Comparison of ENCODE assay signal across 7 cellular contexts in the genomic region with DNA sequence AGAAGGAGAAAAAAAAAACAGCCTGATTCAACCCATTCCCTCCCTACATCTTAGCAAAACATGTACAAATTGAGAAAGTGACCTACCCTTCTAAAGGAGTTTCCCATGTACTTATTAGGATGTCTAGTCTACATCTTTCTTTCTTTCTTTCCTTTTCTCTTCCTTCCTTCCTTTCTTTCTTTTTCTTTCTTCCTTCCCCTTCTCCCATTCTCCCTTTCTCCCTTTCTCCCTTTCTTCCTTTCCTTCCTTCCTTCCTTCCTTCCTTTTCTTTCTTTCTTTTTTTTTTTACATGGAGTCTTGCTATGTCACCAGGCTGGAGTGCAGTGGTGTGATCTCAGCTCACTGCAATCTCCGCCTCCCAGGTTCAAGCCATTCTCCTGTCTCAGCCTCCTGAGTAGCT.
A peak's percentile ranks its signal among the peaks of the same experiment; 100 is the strongest.
DNase-seq lines count a peak whose midpoint lies in the region; ATAC-seq and TF ChIP-seq lines count a peak whose summit lies in the region.
"Not testable (repeated sequence)": the region's sequence is repeated elsewhere in the genome, so short reads cannot be mapped to it uniquely, and the experiment has no call there.

No MANE protein-coding gene starts in this region.

- not testable (repeated sequence) for H3K27me3 Mint-ChIP-seq in Caco-2 (ENCODE audit: insufficient read depth, unreplicated experiment)

- H3K4me2 ChIP-seq in OCI-LY3 (ENCODE audit: low read length), result peak overlapping the region; percentile 42

- not testable (repeated sequence) for H3K9me3 ChIP-seq in Caco-2; OCI-LY3 (ENCODE audit: insufficient read depth, low read length); left ventricle myocardium inferior (replicated peaks); lung (ENCODE audit: control insufficient read depth in 2 of 2, insufficient read depth in 1 of 2, low read length in 1 of 2); gastrocnemius medialis; suprapubic skin

- H3K79me2 ChIP-seq in OCI-LY3 (ENCODE audit: low read length), result not testable (repeated sequence)

- H3K27ac Mint-ChIP-seq in Caco-2 (ENCODE audit: unreplicated experiment), result peak overlapping the region; percentile 32

- H3K4me3 ChIP-seq in Caco-2 (ENCODE audit: low read depth, low read length); left ventricle myocardium inferior; lung; gastrocnemius medialis; suprapubic skin: not testable (repeated sequence)
- H3K4me3 ChIP-seq in OCI-LY3 (ENCODE audit: low read length) (peak overlapping the region; percentile 3; the same call in 1 of the 2 replicates), coronary artery (peak overlapping the region; percentile 23)

- ATAC-seq in lung (ENCODE audit: insufficient read depth, low FRiP score) (peak; percentile 21), gastrocnemius medialis (peak in 1 of 2 donors; percentile 16)

- peaks cover 18% of the 10 kb centered on the region for H3K4me1 ChIP-seq in Caco-2
- peaks cover 31% of the 10 kb centered on the region for H3K4me1 ChIP-seq in OCI-LY3 (ENCODE audit: low read length)
- peaks cover 35% of the 10 kb centered on the region for H3K4me1 ChIP-seq in left ventricle myocardium inferior
- not testable (repeated sequence) for H3K4me1 ChIP-seq in lung (ENCODE audit: control insufficient read depth in 2 of 2, insufficient read depth in 2 of 2, low read length in 2 of 2); gastrocnemius medialis; suprapubic skin

- not testable (repeated sequence) for H3K36me3 ChIP-seq in Caco-2 (ENCODE audit: control insufficient read depth, insufficient read depth, low read length); OCI-LY3 (replicated peaks; ENCODE audit: low read depth, low read length); left ventricle myocardium inferior; suprapubic skin
- H3K36me3 ChIP-seq in lung (ENCODE audit: control insufficient read depth in 2 of 2, insufficient read depth in 2 of 2, low read length in 2 of 2) (peaks cover 0 to 11% of the 10 kb centered on the region in 2 donors), gastrocnemius medialis (peaks cover 0 to 52% of the 10 kb centered on the region in 2 donors)

- H3K4me3 Mint-ChIP-seq in Caco-2 (ENCODE audit: unreplicated experiment), result not testable (repeated sequence)

- H3K4me1 Mint-ChIP-seq in Caco-2 (ENCODE audit: low read depth, unreplicated experiment), result not testable (repeated sequence)

- intact Hi-C loops in Caco-2 (cut with micrococcal nuclease; ENCODE audit: unreplicated experiment) (loop anchor here (5.0 kb wide), 2 partner anchors 270 to 640 kb away; a partner anchor contains a TSS), left ventricle myocardium inferior (cut with micrococcal nuclease) (loop anchor here (10.0 kb wide), 1 partner anchor 52 kb away; no protein-coding TSS in a partner anchor)
- intact Hi-C loops in gastrocnemius medialis (cut with DNase I; ENCODE audit: low total_unique reads), result not testable (repeated sequence)

- not testable (repeated sequence) for TF ChIP-seq CTCF in Caco-2 (IDR thresholded peaks at IDR 0.05; ENCODE audit: insufficient read depth in 1 of 2, low read depth in 1 of 2, low read length in 1 of 2, severe bottlenecking in 1 of 2, unreplicated experiment in 1 of 2); OCI-LY3 (IDR thresholded peaks at IDR 0.05; ENCODE audit: low read depth, low read length); coronary artery (IDR thresholded peaks at IDR 0.05); left ventricle myocardium inferior (IDR thresholded peaks at IDR 0.05; ENCODE audit: borderline replicate concordance); lung (IDR thresholded peaks at IDR 0.05; ENCODE audit: control extremely low read depth, extremely low read depth); gastrocnemius medialis (IDR thresholded peaks at IDR 0.05 in 4 of 5, conservative IDR thresholded peaks at IDR 0.05 in 1 of 5); suprapubic skin (IDR thresholded peaks at IDR 0.05)

- H3K27me3 ChIP-seq in Caco-2 (replicated peaks; ENCODE audit: control insufficient read depth, insufficient read depth, low read length); OCI-LY3 (ENCODE audit: low read depth, low read length); left ventricle myocardium inferior (ENCODE audit: low read depth); lung (ENCODE audit: control insufficient read depth, insufficient read depth); gastrocnemius medialis; suprapubic skin: not testable (repeated sequence)

- not testable (repeated sequence) for TF ChIP-seq POLR2A in gastrocnemius medialis (IDR thresholded peaks at IDR 0.05); suprapubic skin (IDR thresholded peaks at IDR 0.05)

- H3K36me3 Mint-ChIP-seq in Caco-2 (ENCODE audit: insufficient read depth, unreplicated experiment), result not testable (repeated sequence)

- CTCF ChIA-PET in Caco-2 (lab: Charles Lee), result not testable (repeated sequence)

- not testable (repeated sequence) for TF ChIP-seq EP300 in suprapubic skin (IDR thresholded peaks at IDR 0.05)

- H3K9ac ChIP-seq in OCI-LY3 (ENCODE audit: low read length), result not testable (repeated sequence)

- not testable (repeated sequence) for H3K27ac ChIP-seq in OCI-LY3 (ENCODE audit: low read length)
- H3K27ac ChIP-seq in coronary artery, result peak overlapping the region; percentile 39 to 43
- peak overlapping the region; percentile 36 for H3K27ac ChIP-seq in left ventricle myocardium inferior (replicated peaks)
- H3K27ac ChIP-seq in lung (ENCODE audit: low read depth in 1 of 2, low read length in 1 of 2), result peak overlapping the region in 1 of 2 donors; percentile 14
- peak overlapping the region; percentile 13 to 65 (median 44) for H3K27ac ChIP-seq in gastrocnemius medialis
- H3K27ac ChIP-seq in suprapubic skin, result peak overlapping the region; percentile 57

- not testable (repeated sequence) for DNase-seq in Caco-2; coronary artery (ENCODE audit: low spot score); left ventricle myocardium inferior; lung (ENCODE audit: low spot score); gastrocnemius medialis; suprapubic skin (ENCODE audit: low spot score in 2 of 2)

- H2AFZ ChIP-seq in OCI-LY3 (ENCODE audit: low read depth, low read length), result not testable (repeated sequence)

- POLR2A ChIA-PET in Caco-2 (lab: Charles Lee), result not testable (repeated sequence)

- H4K20me1 ChIP-seq in OCI-LY3 (ENCODE audit: insufficient read depth, low read length), result not testable (repeated sequence)

- not testable (repeated sequence) for H3K9me3 Mint-ChIP-seq in Caco-2 (ENCODE audit: unreplicated experiment)

- 97 to 100% methylated on average over 1 of the region's 1 CpG for WGBS in lung, 2 donors
- WGBS in suprapubic skin, result 100% methylated on average over 1 of the region's 1 CpG

- in situ Hi-C loops in gastrocnemius medialis (cut with MboI; ENCODE audit: low sequenced_read_pairs in 4 of 4), result not testable (repeated sequence)

- not testable (repeated sequence) for BruUV-seq in Caco-2 (replicated peaks; lab: Mats Ljungman, UMichigan)
